Comparison of ENCODE assay signal across 8 cellular contexts in the genomic region with DNA sequence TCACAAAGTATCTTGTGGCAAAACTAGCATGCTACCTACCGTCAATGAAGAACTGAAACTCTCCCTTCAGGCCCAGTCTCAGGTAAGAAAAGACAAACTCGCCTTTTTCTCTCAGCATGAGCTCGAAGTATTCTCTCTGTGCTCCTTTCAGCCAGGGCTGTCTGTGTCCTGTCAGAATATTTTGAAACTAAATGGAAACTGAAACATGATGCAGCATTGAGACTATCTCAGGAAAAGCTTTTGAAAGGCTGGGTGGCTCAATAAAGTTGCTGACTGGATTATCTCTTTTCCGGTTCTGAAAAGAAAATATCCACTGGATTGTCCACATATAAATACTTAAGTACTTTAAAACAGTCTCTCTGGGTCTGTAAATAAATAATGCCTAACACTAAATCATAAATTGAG. TPM values are rescaled to one million over a fixed set of nuclear protein-coding genes. Genes with fewer than 3 reads are reported as not detected.
A peak's percentile ranks its signal among the peaks of the same experiment; 100 is the strongest.
DNase-seq lines count a peak whose midpoint lies in the region; ATAC-seq and TF ChIP-seq lines count a peak whose summit lies in the region.

No MANE protein-coding gene starts in this region.

- no peaks in the 10 kb centered on the region for H3K27me3 Mint-ChIP-seq in endothelial cell (ENCODE audit: unreplicated experiment)

- H3K4me3 ChIP-seq in skeletal muscle cell (ENCODE audit: low read depth, low read length): peak overlapping the region; percentile 52

- peak overlapping the region; percentile 84 for H3K4me3 Mint-ChIP-seq in endothelial cell (ENCODE audit: unreplicated experiment)

- peak; percentile 93 for ATAC-seq in GM18909 (IDR thresholded peaks at IDR 0.05; ENCODE audit: poor library complexity, unreplicated experiment)
- ATAC-seq in HG03135 (IDR thresholded peaks at IDR 0.05; ENCODE audit: unreplicated experiment): peak; percentile 67

- peaks cover 4% of the 10 kb centered on the region for H3K36me3 Mint-ChIP-seq in endothelial cell (ENCODE audit: low read depth, unreplicated experiment)

- no peak for DNase-seq in endothelial cell (ENCODE audit: low spot score)
- DNase-seq in skeletal muscle cell (ENCODE audit: low read depth): no peak
- no peak for DNase-seq in NCI-H226
- no peak for DNase-seq in activated CD4-positive, alpha-beta T cell treated with anti-CD3 and anti-CD28 coated beads for 48 hours
- DNase-seq in activated CD4-positive, alpha-beta T cell treated with anti-CD3 and anti-CD28 coated beads for 4 hours: no peak
- no peak for DNase-seq in anterior cingulate cortex (lab: John Stamatoyannopoulos, UW)

- peaks cover 25% of the 10 kb centered on the region for H3K4me1 Mint-ChIP-seq in endothelial cell (ENCODE audit: unreplicated experiment)

- peak overlapping the region; percentile 96 for H3K27ac Mint-ChIP-seq in endothelial cell (ENCODE audit: unreplicated experiment)

- no peak for TF ChIP-seq CTCF in endothelial cell (IDR thresholded peaks at IDR 0.05; ENCODE audit: unreplicated experiment)

- no peaks in the 10 kb centered on the region for H3K9me3 Mint-ChIP-seq in endothelial cell (ENCODE audit: unreplicated experiment)

RNA-seq across cellular contexts. Expression of a gene that starts 0.7 kb away (rescaled TPM):
- 7.2 TPM for total RNA-seq in endothelial cell (ENCODE audit: unreplicated experiment)

RNA-seq across cellular contexts. Expression of a gene that starts 33.3 kb away (rescaled TPM):
- total RNA-seq in endothelial cell (ENCODE audit: unreplicated experiment): not detected

RNA-seq across cellular contexts. Expression of a gene that starts 41.4 kb away (rescaled TPM):
- total RNA-seq in endothelial cell (ENCODE audit: unreplicated experiment): not detected

RNA-seq across cellular contexts. Expression of a gene that starts 51.0 kb away (rescaled TPM):
- total RNA-seq in endothelial cell (ENCODE audit: unreplicated experiment): 1.3 TPM

RNA-seq across cellular contexts. Expression of a gene that starts 59.1 kb away (rescaled TPM):
- 38.0 TPM for total RNA-seq in endothelial cell (ENCODE audit: unreplicated experiment)
